In genomic region chr12:12610711-12611110, GRCh38 we compare ENCODE assay signal across 8 cellular contexts. TPM values are rescaled to one million over a fixed set of nuclear protein-coding genes. Genes with fewer than 3 reads are reported as not detected.
A peak's percentile ranks its signal among the peaks of the same experiment; 100 is the strongest.
DNase-seq lines count a peak whose midpoint lies in the region; ATAC-seq and TF ChIP-seq lines count a peak whose summit lies in the region.

No MANE protein-coding gene starts in this region.

- no peaks in the 10 kb centered on the region for H3K9me3 Mint-ChIP-seq in stimulated activated naive CD8-positive, alpha-beta T cell treated with anti-CD3 and anti-CD28 coated beads, Interleukin-15, Interleukin-2, amounts not matched to agents 100 ng/mL and 50 ng/mL, for 24 hours
- no peaks in the 10 kb centered on the region for H3K9me3 Mint-ChIP-seq in MCF 10A (ENCODE audit: unreplicated experiment)
- no peaks in the 10 kb centered on the region for H3K9me3 Mint-ChIP-seq in naive B cell

- peaks cover 4% of the 10 kb centered on the region for H3K36me3 Mint-ChIP-seq in stimulated activated naive CD8-positive, alpha-beta T cell treated with anti-CD3 and anti-CD28 coated beads, Interleukin-15, Interleukin-2, amounts not matched to agents 100 ng/mL and 50 ng/mL, for 24 hours (ENCODE audit: low read depth)
- peaks cover 22% of the 10 kb centered on the region for H3K36me3 Mint-ChIP-seq in MCF 10A (ENCODE audit: insufficient read depth, unreplicated experiment)
- peaks cover 0 to 5% of the 10 kb centered on the region in 2 donors for H3K36me3 Mint-ChIP-seq in naive B cell

- peak overlapping the region; percentile 95 for H3K27ac Mint-ChIP-seq in stimulated activated naive CD8-positive, alpha-beta T cell treated with anti-CD3 and anti-CD28 coated beads, Interleukin-15, Interleukin-2, amounts not matched to agents 100 ng/mL and 50 ng/mL, for 24 hours
- H3K27ac Mint-ChIP-seq in MCF 10A (ENCODE audit: low read depth, unreplicated experiment): peak overlapping the region; percentile 98
- peak overlapping the region; percentile 96 to 99 (median 97) for H3K27ac Mint-ChIP-seq in naive B cell

- TF ChIP-seq CTCF in MCF 10A (IDR thresholded peaks at IDR 0.05; ENCODE audit: unreplicated experiment): no peak

- no peak for ATAC-seq in stimulated activated naive CD8-positive, alpha-beta T cell treated with anti-CD3 and anti-CD28 coated beads, Interleukin-15, Interleukin-2, amounts not matched to agents 100 U/mL and 50 U/mL, for 24 hours
- ATAC-seq in naive B cell (ENCODE audit: low read depth in 2 of 2) (no peak), HG02763 (IDR thresholded peaks at IDR 0.05; ENCODE audit: unreplicated experiment) (no peak), HG02759 (IDR thresholded peaks at IDR 0.05; ENCODE audit: unreplicated experiment) (no peak)

- CTCF ChIA-PET in MCF 10A (lab: Yijun Ruan, JAX): no interaction called here

- H3K4me1 Mint-ChIP-seq in stimulated activated naive CD8-positive, alpha-beta T cell treated with anti-CD3 and anti-CD28 coated beads, Interleukin-15, Interleukin-2, amounts not matched to agents 100 ng/mL and 50 ng/mL, for 24 hours (ENCODE audit: low read depth): peaks cover 52% of the 10 kb centered on the region
- H3K4me1 Mint-ChIP-seq in MCF 10A (ENCODE audit: insufficient read depth, unreplicated experiment) (peaks cover 25% of the 10 kb centered on the region), naive B cell (peaks cover 18 to 43% (median 39%) of the 10 kb centered on the region in 3 donors)

- no peaks in the 10 kb centered on the region for H3K27me3 Mint-ChIP-seq in stimulated activated naive CD8-positive, alpha-beta T cell treated with anti-CD3 and anti-CD28 coated beads, Interleukin-15, Interleukin-2, amounts not matched to agents 100 ng/mL and 50 ng/mL, for 24 hours
- H3K27me3 Mint-ChIP-seq in MCF 10A (ENCODE audit: insufficient read depth, unreplicated experiment): no peaks in the 10 kb centered on the region
- no peaks in the 10 kb centered on the region for H3K27me3 Mint-ChIP-seq in naive B cell

- H3K4me3 Mint-ChIP-seq in stimulated activated naive CD8-positive, alpha-beta T cell treated with anti-CD3 and anti-CD28 coated beads, Interleukin-15, Interleukin-2, amounts not matched to agents 100 ng/mL and 50 ng/mL, for 24 hours: peak overlapping the region; percentile 93
- peak overlapping the region; percentile 95 for H3K4me3 Mint-ChIP-seq in MCF 10A (ENCODE audit: unreplicated experiment)
- peak overlapping the region; percentile 94 to 97 (median 96) for H3K4me3 Mint-ChIP-seq in naive B cell

- intact Hi-C loops in MCF 10A (cut with micrococcal nuclease): loop anchor here (1.0 to 5.0 kb wide), 3 partner anchors 48 to 528 kb away; partner anchors contain the start of gene DUSP16

- DNase-seq in stimulated activated naive CD8-positive, alpha-beta T cell treated with anti-CD3 and anti-CD28 coated beads, Interleukin-15, Interleukin-2, amounts not matched to agents 100 U/mL and 50 U/mL, for 24 hours: no peak
- no peak for DNase-seq in MCF 10A (ENCODE audit: unreplicated experiment)
- no peak for DNase-seq in naive B cell
- no peak for DNase-seq in H4 (ENCODE audit: low spot score)
- DNase-seq in OCI-M1 (lab: John Stamatoyannopoulos, UW): no peak

- BruUV-seq in MCF 10A (replicated peaks; lab: Mats Ljungman, UMichigan): no TSS peak

- POLR2A ChIA-PET in MCF 10A (lab: Yijun Ruan, JAX): interaction anchor here (0.6 to 3.0 kb wide), 5 partner anchors 9 to 254 kb away, joined by 3 to 21 read pairs (median 10); partner anchors contain the start of gene BORCS5

RNA-seq across cellular contexts. Expression of gene CREBL2, which starts 1.0 kb away (rescaled TPM):
- 17.4 and 22.5 TPM in 2 replicates for total RNA-seq in MCF 10A (2022)
- 10 to 100 TPM; 21.9 to 29.3 (median 25.6) TPM for polyA plus RNA-seq in naive B cell (ENCODE audit: low read depth in 6 of 6)
- 29.9 and 35.4 TPM in 2 replicates for total RNA-seq in H4 (2014; rRNA removed; shearing (Covaris generic))

RNA-seq across cellular contexts. Expression of gene DUSP16, which starts 48.0 kb away (rescaled TPM):
- total RNA-seq in MCF 10A (2022): 18.9 and 20.7 TPM in 2 replicates
- polyA plus RNA-seq in naive B cell (ENCODE audit: low read depth in 6 of 6): under 1 TPM in 4 of 6 donors, not detected in 2; 0.26 to 0.90 (median 0.36) TPM
- 9.7 and 13.7 TPM in 2 replicates for total RNA-seq in H4 (2014; rRNA removed; shearing (Covaris generic))
